Comparison of ENCODE assay signal across 21 cellular contexts in genomic region chr2:154813636-154814035, GRCh38.
"Had no signal": no experiment of that assay in that cellular context is flagged by ENCODE, and none has a peak within 500 bp of the region (broad histone marks: within the 10 kb centered on the region; RNA-seq: fewer than 3 reads in every experiment).

No MANE protein-coding gene starts in this region.

- H3K4me1 ChIP-seq: gastrocnemius medialis, heart left ventricle, left lung, neural progenitor cell, psoas muscle, sigmoid colon, spleen, suprapubic skin, thyroid gland, vagina had no signal

- H3K27ac ChIP-seq: dorsolateral prefrontal cortex, gastrocnemius medialis, heart left ventricle, hepatocyte, left lung, neural progenitor cell, psoas muscle, sigmoid colon, spleen, suprapubic skin, thyroid gland, vagina had no signal

- H3K27me3 ChIP-seq: dorsolateral prefrontal cortex, gastrocnemius medialis, heart left ventricle, hepatocyte, left lung, neural progenitor cell, sigmoid colon, spleen, suprapubic skin, thyroid gland, vagina had no signal

- H3K4me3 ChIP-seq: dorsolateral prefrontal cortex, gastrocnemius medialis, heart left ventricle, hepatocyte, left lung, neural progenitor cell, psoas muscle, sigmoid colon, spleen, suprapubic skin, thyroid gland, vagina had no signal

- ATAC-seq: gastrocnemius medialis; heart left ventricle; left lung; psoas muscle; right cardiac atrium; stimulated activated memory B cell treated with anti-CD40 and anti-IgM and Interleukin-4, amounts not matched to agents 10 μg/mL and 1 μg/mL and 100 μg/mL, for 72 hours had no signal

- H3K36me3 ChIP-seq: gastrocnemius medialis, heart left ventricle, left lung, neural progenitor cell, sigmoid colon, spleen, suprapubic skin, thyroid gland, vagina had no signal

- H3K9me3 ChIP-seq: gastrocnemius medialis, heart left ventricle, left lung, psoas muscle, sigmoid colon, spleen, suprapubic skin, thyroid gland, vagina had no signal

- DNase-seq: dorsolateral prefrontal cortex; effector CD4-positive, alpha-beta T cell; gastrocnemius medialis; heart left ventricle; kidney; mammary epithelial cell; naive B cell; posterior cingulate gyrus; psoas muscle; right cardiac atrium; sigmoid colon; spleen; stimulated activated CD4-positive, alpha-beta T cell treated with anti-CD3 and anti-CD28 coated beads, Interleukin-4, amount 100 ng/mL, for 4 hours; thyroid gland; trophoblast cell had no signal
